ENCODE assay signal across 23 cellular contexts in genomic region chr16:89370601-89371000, GRCh38.
DNase-seq lines count a peak whose midpoint lies in the region; ATAC-seq, FAIRE-seq and TF ChIP-seq lines count a peak whose summit lies in the region.
"Had no signal": no experiment of that assay in that cellular context is flagged by ENCODE, and none has a peak within 500 bp of the region (broad histone marks: within the 10 kb centered on the region; RNA-seq: fewer than 3 reads in every experiment).

No MANE protein-coding gene starts in this region.

- H3K79me2 ChIP-seq in astrocyte (ENCODE audit: insufficient read depth, low read length): peaks cover 100% of the 10 kb centered on the region

- H3K27me3 Mint-ChIP-seq in activated naive CD8-positive, alpha-beta T cell treated with anti-CD3 and anti-CD28 coated beads, Interleukin-2, amount 50 U/mL, for 24 hours: no peaks in the 10 kb centered on the region
- H3K27me3 Mint-ChIP-seq in activated naive CD8-positive, alpha-beta T cell treated with anti-CD3 and anti-CD28 coated beads for 36 hours: no peaks in the 10 kb centered on the region
- H3K27me3 Mint-ChIP-seq in astrocyte (ENCODE audit: low read depth, unreplicated experiment): no peaks in the 10 kb centered on the region
- H3K27me3 Mint-ChIP-seq: B cell had no signal

- H3K9me3 ChIP-seq in astrocyte (ENCODE audit: insufficient read depth, low read depth, low read length) (no peaks in the 10 kb centered on the region), mesodermal cell (ENCODE audit: control insufficient read depth, low read length) (no peaks in the 10 kb centered on the region)
- H3K9me3 ChIP-seq: body of pancreas, gastrocnemius medialis, right atrium auricular region had no signal

- WGBS in mesodermal cell (ENCODE audit: insufficient coverage in 2 of 2), 2 experiments: 95 to 96% methylated on average over 13 of the region's 15 CpGs

- no peak overlapping the region for H3K4me2 ChIP-seq in astrocyte (ENCODE audit: low read length)

- H3K9ac ChIP-seq in astrocyte (ENCODE audit: low read length): peak overlapping the region; percentile 37

- peaks cover 3% of the 10 kb centered on the region for H3K36me3 ChIP-seq in astrocyte (ENCODE audit: insufficient read depth, low read length)
- H3K36me3 ChIP-seq in mesodermal cell (ENCODE audit: control insufficient read depth, insufficient read depth, low read length): peaks cover 50% of the 10 kb centered on the region
- H3K36me3 ChIP-seq: gastrocnemius medialis, right atrium auricular region had no signal

- peaks cover 98% of the 10 kb centered on the region for H4K20me1 ChIP-seq in astrocyte (ENCODE audit: insufficient read depth, low read length)

- no peak for DNase-seq in activated naive CD8-positive, alpha-beta T cell treated with anti-CD3 and anti-CD28 coated beads, Interleukin-2, amount 50 U/mL, for 24 hours
- no peak for DNase-seq in activated naive CD8-positive, alpha-beta T cell treated with anti-CD3 and anti-CD28 coated beads for 36 hours
- DNase-seq in astrocyte (ENCODE audit: low read depth) (no peak), SIG-M5 treated with dmso at 0.1 percent for 504 hours (lab: John Stamatoyannopoulos, UW; ENCODE audit: unreplicated experiment) (no peak), frontal cortex (ENCODE audit: low spot score in 2 of 2) (no peak)
- DNase-seq in stimulated activated effector memory CD8-positive, alpha-beta T cell treated with anti-CD3 and anti-CD28 coated beads, Interleukin-12 subunit alpha, Interleukin-12 subunit beta, amount 100 ng/mL, for 72 hours (ENCODE audit: low spot score in 2 of 2): no peak
- DNase-seq: activated CD4-positive, alpha-beta T cell treated with anti-CD3 and anti-CD28 coated beads for 4 hours; body of pancreas; effector CD8-positive, alpha-beta T cell; gastrocnemius medialis; H7; hypothalamus; NCI-H1092 treated with DMSO at 0.1 percent for 48 hours; NCI-H1930; NCI-H774; SHP77 had no signal

- H3K4me3 ChIP-seq in astrocyte (ENCODE audit: insufficient read depth, low read depth, low read length): no peak overlapping the region
- no peak overlapping the region for H3K4me3 ChIP-seq in mesodermal cell (ENCODE audit: extremely low read depth, insufficient read depth, low read length, poor library complexity, severe bottlenecking)
- H3K4me3 ChIP-seq: body of pancreas, gastrocnemius medialis, right atrium auricular region had no signal

- H3K27ac Mint-ChIP-seq in activated naive CD8-positive, alpha-beta T cell treated with anti-CD3 and anti-CD28 coated beads, Interleukin-2, amount 50 U/mL, for 24 hours: peak overlapping the region; percentile 26
- H3K27ac Mint-ChIP-seq in activated naive CD8-positive, alpha-beta T cell treated with anti-CD3 and anti-CD28 coated beads for 36 hours: no peak overlapping the region
- no peak overlapping the region for H3K27ac Mint-ChIP-seq in astrocyte (ENCODE audit: unreplicated experiment)
- peak overlapping the region; percentile 80 for H3K27ac Mint-ChIP-seq in stimulated activated effector memory CD8-positive, alpha-beta T cell treated with anti-CD3 and anti-CD28 coated beads, Interleukin-12 subunit alpha, Interleukin-12 subunit beta, amount 100 ng/mL, for 72 hours
- H3K27ac Mint-ChIP-seq: B cell had no signal

- H3K4me1 ChIP-seq in astrocyte (ENCODE audit: insufficient read depth, low read length): peaks cover 52% of the 10 kb centered on the region
- H3K4me1 ChIP-seq in mesodermal cell (ENCODE audit: control insufficient read depth, insufficient read depth, low read length, poor library complexity, severe bottlenecking): peaks cover 49% of the 10 kb centered on the region

- peaks cover 15% of the 10 kb centered on the region for H3K36me3 Mint-ChIP-seq in activated naive CD8-positive, alpha-beta T cell treated with anti-CD3 and anti-CD28 coated beads, Interleukin-2, amount 50 U/mL, for 24 hours (ENCODE audit: low read depth)
- H3K36me3 Mint-ChIP-seq in activated naive CD8-positive, alpha-beta T cell treated with anti-CD3 and anti-CD28 coated beads for 36 hours: peaks cover 30% of the 10 kb centered on the region
- peaks cover 26% of the 10 kb centered on the region for H3K36me3 Mint-ChIP-seq in astrocyte (ENCODE audit: low read depth, unreplicated experiment)
- H3K36me3 Mint-ChIP-seq in stimulated activated effector memory CD8-positive, alpha-beta T cell treated with anti-CD3 and anti-CD28 coated beads, Interleukin-12 subunit alpha, Interleukin-12 subunit beta, amount 100 ng/mL, for 72 hours: peaks cover 67% of the 10 kb centered on the region

- no peak for ATAC-seq in activated naive CD8-positive, alpha-beta T cell treated with anti-CD3 and anti-CD28 coated beads, Interleukin-2, amount 50 U/mL, for 24 hours
- ATAC-seq in stimulated activated effector memory CD8-positive, alpha-beta T cell treated with anti-CD3 and anti-CD28 coated beads, Interleukin-12 subunit alpha, Interleukin-12 subunit beta, amount 100 ng/mL, for 72 hours: no peak
- no peak for ATAC-seq in HG03342 (IDR thresholded peaks at IDR 0.05; ENCODE audit: unreplicated experiment)
- ATAC-seq: body of pancreas, gastrocnemius medialis had no signal

- H3K9me3 Mint-ChIP-seq in activated naive CD8-positive, alpha-beta T cell treated with anti-CD3 and anti-CD28 coated beads, Interleukin-2, amount 50 U/mL, for 24 hours: no peaks in the 10 kb centered on the region
- H3K9me3 Mint-ChIP-seq in activated naive CD8-positive, alpha-beta T cell treated with anti-CD3 and anti-CD28 coated beads for 36 hours: no peaks in the 10 kb centered on the region
- no peaks in the 10 kb centered on the region for H3K9me3 Mint-ChIP-seq in astrocyte (ENCODE audit: unreplicated experiment)
- no peaks in the 10 kb centered on the region for H3K9me3 Mint-ChIP-seq in stimulated activated effector memory CD8-positive, alpha-beta T cell treated with anti-CD3 and anti-CD28 coated beads, Interleukin-12 subunit alpha, Interleukin-12 subunit beta, amount 100 ng/mL, for 72 hours

- no peaks in the 10 kb centered on the region for H3K27me3 ChIP-seq in astrocyte (ENCODE audit: insufficient read depth, low read length)
- H3K27me3 ChIP-seq: body of pancreas, gastrocnemius medialis, right atrium auricular region had no signal

- H3K4me3 Mint-ChIP-seq in activated naive CD8-positive, alpha-beta T cell treated with anti-CD3 and anti-CD28 coated beads, Interleukin-2, amount 50 U/mL, for 24 hours: no peak overlapping the region
- H3K4me3 Mint-ChIP-seq in activated naive CD8-positive, alpha-beta T cell treated with anti-CD3 and anti-CD28 coated beads for 36 hours: no peak overlapping the region
- H3K4me3 Mint-ChIP-seq in astrocyte (ENCODE audit: unreplicated experiment): no peak overlapping the region
- no peak overlapping the region for H3K4me3 Mint-ChIP-seq in stimulated activated effector memory CD8-positive, alpha-beta T cell treated with anti-CD3 and anti-CD28 coated beads, Interleukin-12 subunit alpha, Interleukin-12 subunit beta, amount 100 ng/mL, for 72 hours
- H3K4me3 Mint-ChIP-seq: B cell had no signal

- H3K27ac ChIP-seq in astrocyte (ENCODE audit: low read depth, low read length) (peak overlapping the region; percentile 45), mesodermal cell (ENCODE audit: low read depth, low read length, severe bottlenecking) (peak overlapping the region; percentile 50)
- H3K27ac ChIP-seq: right atrium auricular region had no signal

- no peak for TF ChIP-seq CTCF in astrocyte (IDR thresholded peaks at IDR 0.05; ENCODE audit: insufficient read depth, low read depth, low read length)

- FAIRE-seq in astrocyte (lab: Jason Lieb, UNC) (no peak), frontal cortex (lab: Jason Lieb, UNC) (no peak)
- FAIRE-seq: A204.1, D721Med, islet of Langerhans had no signal

- H2AFZ ChIP-seq in astrocyte (ENCODE audit: low read depth, low read length): no peak overlapping the region

- peaks cover 88% of the 10 kb centered on the region for H3K4me1 Mint-ChIP-seq in activated naive CD8-positive, alpha-beta T cell treated with anti-CD3 and anti-CD28 coated beads, Interleukin-2, amount 50 U/mL, for 24 hours
- H3K4me1 Mint-ChIP-seq in activated naive CD8-positive, alpha-beta T cell treated with anti-CD3 and anti-CD28 coated beads for 36 hours: peaks cover 74% of the 10 kb centered on the region
- peaks cover 69% of the 10 kb centered on the region for H3K4me1 Mint-ChIP-seq in astrocyte (ENCODE audit: low read depth, unreplicated experiment)
- H3K4me1 Mint-ChIP-seq in stimulated activated effector memory CD8-positive, alpha-beta T cell treated with anti-CD3 and anti-CD28 coated beads, Interleukin-12 subunit alpha, Interleukin-12 subunit beta, amount 100 ng/mL, for 72 hours: peaks cover 83% of the 10 kb centered on the region

Comparison
In these comparisons a context has a peak if more than half of its experiments do, and no peak if none do; other contexts are left out.
1. H3K27ac Mint-ChIP-seq: peak in activated naive CD8-positive, alpha-beta T cell treated with anti-CD3 and anti-CD28 coated beads, Interleukin-2, amount 50 U/mL, for 24 hours (single experiment) and stimulated activated effector memory CD8-positive, alpha-beta T cell treated with anti-CD3 and anti-CD28 coated beads, Interleukin-12 subunit alpha, Interleukin-12 subunit beta, amount 100 ng/mL, for 72 hours (single experiment); none in activated naive CD8-positive, alpha-beta T cell treated with anti-CD3 and anti-CD28 coated beads for 36 hours (single experiment) and astrocyte (single experiment).